In genomic region chr9:112377684-112378344, GRCh38 we compare ENCODE assay signal across 8 cellular contexts. TPM values are rescaled to one million over a fixed set of nuclear protein-coding genes. Genes with fewer than 3 reads are reported as not detected.
A peak's percentile ranks its signal among the peaks of the same experiment; 100 is the strongest.
DNase-seq lines count a peak whose midpoint lies in the region; FAIRE-seq and TF ChIP-seq lines count a peak whose summit lies in the region.

No MANE protein-coding gene starts in this region.

- no peaks in the 10 kb centered on the region for H3K36me3 ChIP-seq in OCI-LY1 (ENCODE audit: insufficient read depth, low read length)
- no peaks in the 10 kb centered on the region for H3K36me3 ChIP-seq in endothelial cell of umbilical vein (ENCODE audit: control insufficient read depth in 2 of 2, extremely low read depth in 1 of 2, insufficient read depth in 2 of 2, low read length in 2 of 2)
- H3K36me3 ChIP-seq in osteoblast (ENCODE audit: insufficient read depth, low read length): no peaks in the 10 kb centered on the region

- dilution Hi-C loops in endothelial cell of umbilical vein (cut with MboI; ENCODE audit: extremely low pct_ligation_motif_present, low sequenced_read_pairs): no loop called here

- in situ Hi-C loops in G401 (cut with HindIII; ENCODE audit: low sequenced_read_pairs): no loop called here

- BruUV-seq in endothelial cell of umbilical vein (replicated peaks; lab: Mats Ljungman, UMichigan): no TSS peak

- H2AFZ ChIP-seq in OCI-LY1 (ENCODE audit: low read length) (0 out of 2 replicates have a peak overlapping the region, but pooled peaks have one; percentile 14), endothelial cell of umbilical vein (ENCODE audit: low read depth, low read length) (no peak overlapping the region), osteoblast (ENCODE audit: low read length) (peak overlapping the region; percentile 82)

- POLR2A ChIA-PET in endothelial cell of umbilical vein (lab: Charles Lee): no interaction called here

- no peaks in the 10 kb centered on the region for H4K20me1 ChIP-seq in OCI-LY1 (ENCODE audit: insufficient read depth, low read length)
- no peaks in the 10 kb centered on the region for H4K20me1 ChIP-seq in endothelial cell of umbilical vein (replicated peaks; ENCODE audit: control insufficient read depth, extremely low read depth, insufficient read depth, low read length)
- H4K20me1 ChIP-seq in osteoblast (ENCODE audit: insufficient read depth, low read length): peaks cover 5% of the 10 kb centered on the region

- no peaks in the 10 kb centered on the region for H3F3A ChIP-seq in OCI-LY1 (ENCODE audit: insufficient read depth, low read length)

- peak; percentile 9 for DNase-seq in G401 (ENCODE audit: low spot score)
- DNase-seq in endothelial cell of umbilical vein (ENCODE audit: low read depth, low spot score): no peak
- no peak for DNase-seq in osteoblast (ENCODE audit: insufficient read length, low spot score, missing footprints)
- no peak for DNase-seq in DMS153 (lab: John Stamatoyannopoulos, UW)
- no peak for DNase-seq in NAMALWA (ENCODE audit: low spot score)
- DNase-seq in KG1 (lab: John Stamatoyannopoulos, UW): no peak
- DNase-seq in NOMO-1 (lab: John Stamatoyannopoulos, UW; ENCODE audit: unreplicated experiment in 2 of 2): no peak

- H3K9me2 ChIP-seq in OCI-LY1 (ENCODE audit: low read depth, low read length): no peaks in the 10 kb centered on the region

- intact Hi-C loops in endothelial cell of umbilical vein (cut with micrococcal nuclease): loop anchor here (2.0 to 5.0 kb wide), 2 partner anchors 45 to 109 kb away; partner anchors contain the start of genes KIAA1958 and PTBP3

- H3K4me1 ChIP-seq in OCI-LY1 (ENCODE audit: insufficient read depth, low read length, severe bottlenecking) (peaks cover 45% of the 10 kb centered on the region), endothelial cell of umbilical vein (ENCODE audit: control insufficient read depth, extremely low read depth, insufficient read depth, low read length) (peaks cover 19% of the 10 kb centered on the region), osteoblast (ENCODE audit: insufficient read depth, low read length) (peaks cover 19% of the 10 kb centered on the region)

- TF ChIP-seq CTCF in OCI-LY1 (IDR thresholded peaks at IDR 0.05; ENCODE audit: low read length) (no peak), endothelial cell of umbilical vein (IDR thresholded peaks at IDR 0.05; ENCODE audit: extremely low read depth in 1 of 2, insufficient read depth in 1 of 2, low read depth in 1 of 2, low read length in 2 of 2) (no peak), osteoblast (IDR thresholded peaks at IDR 0.05; ENCODE audit: extremely low read depth, low read depth, low read length) (no peak)

- CTCF ChIA-PET in endothelial cell of umbilical vein (lab: Charles Lee): interaction anchor here (1.3 to 2.8 kb wide), 6 partner anchors 8 to 340 kb away, joined by 3 to 17 read pairs (median 9); partner anchors contain the start of gene INIP

- peak overlapping the region; percentile 85 for H3K4me3 ChIP-seq in OCI-LY1 (ENCODE audit: low read depth, low read length, poor library complexity, severe bottlenecking)
- peak overlapping the region in 1 of 3 experiments; percentile 98 for H3K4me3 ChIP-seq in endothelial cell of umbilical vein (replicated peaks in 1 of 3; ENCODE audit: insufficient read depth in 1 of 3, low read depth in 1 of 3, low read length in 3 of 3)
- H3K4me3 ChIP-seq in osteoblast (ENCODE audit: insufficient read depth, low read length): peak overlapping the region; percentile 73

- H3K9ac ChIP-seq in OCI-LY1 (ENCODE audit: low read length) (peak overlapping the region; percentile 81), endothelial cell of umbilical vein (replicated peaks; ENCODE audit: extremely low read depth, insufficient read depth, low read length) (no peak overlapping the region)

- H3K27ac ChIP-seq in OCI-LY1 (ENCODE audit: low read depth, low read length, poor library complexity, severe bottlenecking) (peak overlapping the region; percentile 60), endothelial cell of umbilical vein (ENCODE audit: insufficient read depth, low read depth, low read length) (no peak overlapping the region), osteoblast (ENCODE audit: low read depth, low read length) (no peak overlapping the region)

- H3K4me2 ChIP-seq in OCI-LY1 (ENCODE audit: low read length) (peak overlapping the region; percentile 84), endothelial cell of umbilical vein (ENCODE audit: insufficient read depth, low read length) (peak overlapping the region; percentile 99), osteoblast (ENCODE audit: insufficient read depth, low read length) (peak overlapping the region; percentile 87)

- no peaks in the 10 kb centered on the region for H3K9me1 ChIP-seq in endothelial cell of umbilical vein (replicated peaks; ENCODE audit: control insufficient read depth, extremely low read depth, insufficient read depth, low read length)

- FAIRE-seq in endothelial cell of umbilical vein (lab: Jason Lieb, UNC): no peak

- H3K27me3 ChIP-seq in OCI-LY1 (ENCODE audit: insufficient read depth, low read length): no peaks in the 10 kb centered on the region
- H3K27me3 ChIP-seq in endothelial cell of umbilical vein (ENCODE audit: control insufficient read depth in 2 of 2, insufficient read depth in 2 of 2, low read length in 2 of 2): no peaks in the 10 kb centered on the region
- no peaks in the 10 kb centered on the region for H3K27me3 ChIP-seq in osteoblast (ENCODE audit: insufficient read depth, low read length)

- no peak for TF ChIP-seq POLR2A in endothelial cell of umbilical vein (IDR thresholded peaks at IDR 0.05; ENCODE audit: low read depth, low read length)

- H3K79me2 ChIP-seq in OCI-LY1 (ENCODE audit: insufficient read depth, low read length): no peaks in the 10 kb centered on the region
- peaks cover 9% of the 10 kb centered on the region for H3K79me2 ChIP-seq in endothelial cell of umbilical vein (ENCODE audit: control insufficient read depth, insufficient read depth, low read length)
- peaks cover 33% of the 10 kb centered on the region for H3K79me2 ChIP-seq in osteoblast (ENCODE audit: insufficient read depth, low read length)

- no peaks in the 10 kb centered on the region for H3K9me3 ChIP-seq in OCI-LY1 (ENCODE audit: low read length)
- H3K9me3 ChIP-seq in endothelial cell of umbilical vein (replicated peaks; ENCODE audit: control insufficient read depth, insufficient read depth, low read length): no peaks in the 10 kb centered on the region
- no peaks in the 10 kb centered on the region for H3K9me3 ChIP-seq in osteoblast (ENCODE audit: low read depth, low read length)

TF ChIP-seq in endothelial cell of umbilical vein, 7 proteins besides CTCF, POLR2A, EP300 and RAD21:
- no peak for TF ChIP-seq JUN (IDR thresholded peaks at IDR 0.05; ENCODE audit: borderline replicate concordance, insufficient read depth, insufficient read length, low read depth)
- TF ChIP-seq GATA2 (IDR thresholded peaks at IDR 0.05; ENCODE audit: insufficient read depth, insufficient read length, low read depth, low read length): no peak
- TF ChIP-seq EZH2 (IDR thresholded peaks at IDR 0.05; ENCODE audit: borderline replicate concordance, low read depth, low read length, severe bottlenecking): no peak
- TF ChIP-seq MYC (IDR thresholded peaks at IDR 0.05; ENCODE audit: low read depth, low read length): no peak
- TF ChIP-seq FOS (IDR thresholded peaks at IDR 0.05; ENCODE audit: borderline replicate concordance, insufficient read depth, low read length): no peak
- no peak for TF ChIP-seq MAX (IDR thresholded peaks at IDR 0.05; ENCODE audit: insufficient read depth, insufficient read length)
- TF ChIP-seq POLR2AphosphoS5 (IDR thresholded peaks at IDR 0.05; ENCODE audit: insufficient read depth, low read depth, low read length): no peak

RNA-seq across cellular contexts. Expression of gene HSDL2, which starts 2.1 kb away (rescaled TPM):
- total RNA-seq in G401 (2014; rRNA removed; shearing (Covaris generic)): 35.1 and 61.3 TPM in 2 replicates
- 15.6 and 22.1 TPM in 2 replicates for total RNA-seq in endothelial cell of umbilical vein
- 4.0 and 5.6 TPM in 2 replicates for polyA plus RNA-seq in endothelial cell of umbilical vein
- 10.8 and 11.9 TPM in 2 replicates for polyA plus RNA-seq in endothelial cell of umbilical vein (2011; cell fraction: cytosol; rRNA removed)
- 9.5 and 11.1 TPM in 2 replicates for polyA plus RNA-seq in endothelial cell of umbilical vein (2011; cell fraction: nucleus; rRNA removed)
- polyA plus RNA-seq in endothelial cell of umbilical vein (2012): 25.4 and 27.2 TPM in 2 replicates
- polyA minus RNA-seq in endothelial cell of umbilical vein: 18.9 and 25.1 TPM in 2 replicates
- polyA minus RNA-seq in endothelial cell of umbilical vein (2011; cell fraction: cytosol; rRNA and poly(A)+ RNA removed): 49.8 TPM
- 6.1 and 6.9 TPM in 2 replicates for polyA minus RNA-seq in endothelial cell of umbilical vein (2011; cell fraction: nucleus; rRNA and poly(A)+ RNA removed)
- 42.3 and 44.2 TPM in 2 replicates for total RNA-seq in osteoblast

RNA-seq across cellular contexts. Expression of gene PTBP3, which starts 44.4 kb away (rescaled TPM):
- 29.7 and 39.9 TPM in 2 replicates for total RNA-seq in G401 (2014; rRNA removed; shearing (Covaris generic))
- total RNA-seq in endothelial cell of umbilical vein (73.2 and 75.0 TPM in 2 replicates), osteoblast (41.0 and 42.0 TPM in 2 replicates)
- polyA plus RNA-seq in endothelial cell of umbilical vein: 42.4 and 49.5 TPM in 2 replicates
- polyA plus RNA-seq in endothelial cell of umbilical vein (2011; cell fraction: cytosol; rRNA removed): 28.9 and 33.2 TPM in 2 replicates
- polyA plus RNA-seq in endothelial cell of umbilical vein (2011; cell fraction: nucleus; rRNA removed): 29.8 and 35.3 TPM in 2 replicates
- polyA plus RNA-seq in endothelial cell of umbilical vein (2012): 21.2 and 32.0 TPM in 2 replicates
- polyA minus RNA-seq in endothelial cell of umbilical vein: 87.6 and 106 TPM in 2 replicates
- 23.7 TPM for polyA minus RNA-seq in endothelial cell of umbilical vein (2011; cell fraction: cytosol; rRNA and poly(A)+ RNA removed)
- 34.5 and 49.3 TPM in 2 replicates for polyA minus RNA-seq in endothelial cell of umbilical vein (2011; cell fraction: nucleus; rRNA and poly(A)+ RNA removed)
